ENCODE assay signal across 26 cellular contexts in the genomic region with DNA sequence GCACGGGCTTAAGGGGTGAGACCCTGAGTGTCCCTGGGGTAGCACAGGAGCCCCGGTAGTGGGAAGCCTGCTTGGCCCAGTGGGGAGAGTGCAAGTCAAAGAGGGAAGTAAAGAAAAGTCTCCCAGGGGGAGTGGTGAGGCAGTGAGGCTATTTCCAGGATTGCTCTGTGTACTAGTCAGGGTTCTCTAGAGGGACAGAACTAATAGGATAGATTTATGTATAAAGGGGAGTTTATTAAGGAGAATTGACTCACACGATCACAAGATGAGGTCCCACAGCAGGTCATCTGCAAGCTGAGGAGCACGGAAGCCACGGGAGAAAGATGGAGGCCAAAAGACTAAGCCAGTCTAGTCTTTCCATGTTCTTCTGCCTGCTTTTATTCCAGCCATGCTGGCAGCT. TPM values are rescaled to one million over a fixed set of nuclear protein-coding genes. Genes with fewer than 3 reads are reported as not detected.
"Had no signal": no experiment of that assay in that cellular context is flagged by ENCODE, and none has a peak within 500 bp of the region (broad histone marks: within the 10 kb centered on the region; RNA-seq: fewer than 3 reads in every experiment).

No MANE protein-coding gene starts in this region.

- H3K9me3 Mint-ChIP-seq: dendritic cell treated with granulocyte-macrophage colony-stimulating factor and Interleukin-4, amounts not matched to agents 40 ng/mL and 50 ng/mL, for 4 days; endodermal cell; memory B cell; natural killer cell had no signal

- H3K9ac ChIP-seq: parathyroid adenoma had no signal

- H3K4me1 Mint-ChIP-seq: natural killer cell had no signal

- H3K27ac ChIP-seq: colonic mucosa, epithelial cell of prostate, hepatocyte, parathyroid adenoma, right lobe of liver, testis, tibial artery had no signal

- H3K4me3 Mint-ChIP-seq: dendritic cell treated with granulocyte-macrophage colony-stimulating factor and Interleukin-4, amounts not matched to agents 40 ng/mL and 50 ng/mL, for 4 days; endodermal cell; memory B cell; natural killer cell; type B pancreatic cell had no signal

- H3K4me1 ChIP-seq: colonic mucosa, parathyroid adenoma, right lobe of liver, testis, tibial artery had no signal

- DNase-seq: colonic mucosa; effector CD8-positive, alpha-beta T cell; endodermal cell; head of caudate nucleus; kidney; natural killer cell; right lobe of liver; stimulated activated CD4-positive, alpha-beta T cell treated with anti-CD3 and anti-CD28 coated beads, Interleukin-12 subunit alpha, Interleukin-12 subunit beta, amount 100 ng/mL, for 4 hours; stimulated activated CD4-positive, alpha-beta T cell treated with anti-CD3 and anti-CD28 coated beads, Interleukin-1b, Interleukin-23, amount 100 ng/mL, for 48 hours; stimulated activated CD4-positive, alpha-beta T cell treated with anti-CD3 and anti-CD28 coated beads, Interleukin-4, amount 100 ng/mL, for 1 hour; stimulated activated CD8-positive, alpha-beta memory T cell treated with anti-CD3 and anti-CD28 coated beads, Interleukin-4, amount 100 ng/mL, for 48 hours; stimulated activated naive CD4-positive, alpha-beta T cell; substantia nigra; tibial artery had no signal

- H3K4me2 ChIP-seq: hepatocyte, smooth muscle cell had no signal

- H3K27ac Mint-ChIP-seq: dendritic cell treated with granulocyte-macrophage colony-stimulating factor and Interleukin-4, amounts not matched to agents 40 ng/mL and 50 ng/mL, for 4 days; endodermal cell; memory B cell; natural killer cell; progenitor cell of endocrine pancreas had no signal

- H2AFZ ChIP-seq: hepatocyte, parathyroid adenoma had no signal

- ATAC-seq: esophagus mucosa, left lobe of liver, natural killer cell had no signal

- H3K4me3 ChIP-seq: colonic mucosa, hepatocyte, lung, right lobe of liver, smooth muscle cell, tibial artery had no signal

- H3K36me3 ChIP-seq: colonic mucosa, right lobe of liver, tibial artery had no signal

- H3K27me3 ChIP-seq: colonic mucosa, hepatocyte, right lobe of liver, testis, tibial artery had no signal

- H3K36me3 Mint-ChIP-seq: memory B cell, natural killer cell, type B pancreatic cell had no signal

- H3K79me2 ChIP-seq: hepatocyte, parathyroid adenoma had no signal

- H3K9me3 ChIP-seq: colonic mucosa, right lobe of liver, testis, tibial artery had no signal

RNA-seq across cellular contexts. Expression of a gene that starts 57.3 kb away (rescaled TPM):
- total RNA-seq: smooth muscle cell had no signal
- polyA plus RNA-seq: smooth muscle cell had no signal
